23 cellular contexts compared by ENCODE assay signal in genomic region chr11:56782167-56782847, GRCh38. TPM values are rescaled to one million over a fixed set of nuclear protein-coding genes. Genes with fewer than 3 reads are reported as not detected.
DNase-seq lines count a peak whose midpoint lies in the region; ATAC-seq and TF ChIP-seq lines count a peak whose summit lies in the region.
"Had no signal": no experiment of that assay in that cellular context is flagged by ENCODE, and none has a peak within 500 bp of the region (broad histone marks: within the 10 kb centered on the region; RNA-seq: fewer than 3 reads in every experiment).

No MANE protein-coding gene starts in this region.

- peaks cover 29% of the 10 kb centered on the region for H3K9me3 Mint-ChIP-seq in WTC11
- H3K9me3 Mint-ChIP-seq: activated naive CD8-positive, alpha-beta T cell treated with anti-CD3 and anti-CD28 coated beads, Interleukin-2, amount 10 ng/mL, durations not matched to agents 7 days and 5 days had no signal

- H3K4me3 Mint-ChIP-seq in WTC11, result no peak overlapping the region
- H3K4me3 Mint-ChIP-seq: activated naive CD8-positive, alpha-beta T cell treated with anti-CD3 and anti-CD28 coated beads, Interleukin-2, amount 10 ng/mL, durations not matched to agents 7 days and 5 days had no signal

- intact Hi-C loops in PC-3 (cut with micrococcal nuclease), result no loop called here

- H3K27ac Mint-ChIP-seq in WTC11, result peak overlapping the region; percentile 56; the same call in 1 of the 2 replicates
- H3K27ac Mint-ChIP-seq: activated naive CD8-positive, alpha-beta T cell treated with anti-CD3 and anti-CD28 coated beads, Interleukin-2, amount 10 ng/mL, durations not matched to agents 7 days and 5 days had no signal

- H3K27me3 Mint-ChIP-seq in WTC11 (ENCODE audit: low read depth), result no peaks in the 10 kb centered on the region
- H3K27me3 Mint-ChIP-seq: activated naive CD8-positive, alpha-beta T cell treated with anti-CD3 and anti-CD28 coated beads, Interleukin-2, amount 10 ng/mL, durations not matched to agents 7 days and 5 days had no signal

- no peak overlapping the region for H2AFZ ChIP-seq in PC-3 (ENCODE audit: low read length)

- DNase-seq in WTC11 (ENCODE audit: low spot score) (no peak), COLO829 (ENCODE audit: low spot score) (no peak), PC-3 (no peak), hypothalamus (lab: John Stamatoyannopoulos, UW) (no peak)
- no peak for DNase-seq in stimulated activated CD4-positive, alpha-beta T cell treated with anti-CD3 and anti-CD28 coated beads, Interleukin-2, amount 100 ng/mL, for 48 hours
- DNase-seq: activated naive CD8-positive, alpha-beta T cell treated with anti-CD3 and anti-CD28 coated beads, Interleukin-2, amount 10 ng/mL, durations not matched to agents 7 days and 5 days; C1 segment of cervical spinal cord; central memory CD4-positive, alpha-beta T cell; DND-41; gastrocnemius medialis; kidney; NCI-H2081 treated with DMSO at 0.1 percent for 48 hours; spleen; SW 1271; testis had no signal

- no peaks in the 10 kb centered on the region for H3K9me3 ChIP-seq in PC-3 (ENCODE audit: low read length)
- H3K9me3 ChIP-seq: gastrocnemius medialis, spleen, testis had no signal

- TF ChIP-seq CTCF in WTC11 (IDR thresholded peaks at IDR 0.05) (no peak), PC-3 (conservative IDR thresholded peaks at IDR 0.05; ENCODE audit: low read depth, low read length) (no peak)

- peaks cover 17% of the 10 kb centered on the region for H3K4me1 Mint-ChIP-seq in WTC11
- H3K4me1 Mint-ChIP-seq: activated naive CD8-positive, alpha-beta T cell treated with anti-CD3 and anti-CD28 coated beads, Interleukin-2, amount 10 ng/mL, durations not matched to agents 7 days and 5 days had no signal

- H4K20me1 ChIP-seq in PC-3 (ENCODE audit: low read length), result no peaks in the 10 kb centered on the region

- H3K9me2 ChIP-seq in PC-3 (replicated peaks; ENCODE audit: low read length), result no peaks in the 10 kb centered on the region

- H3K27ac ChIP-seq in PC-3 (ENCODE audit: low read length), result no peak overlapping the region
- H3K27ac ChIP-seq: gastrocnemius medialis, HL-60, spleen, testis had no signal

- no peaks in the 10 kb centered on the region for H3F3A ChIP-seq in PC-3 (ENCODE audit: low read length, unreplicated experiment)

- H3K79me2 ChIP-seq in PC-3 (ENCODE audit: low read length), result no peaks in the 10 kb centered on the region

- no TSS peak for BruUV-seq in PC-3 (replicated peaks; lab: Mats Ljungman, UMichigan)

- H3K4me1 ChIP-seq in PC-3 (ENCODE audit: insufficient read depth, low read length), result no peaks in the 10 kb centered on the region
- H3K4me1 ChIP-seq: gastrocnemius medialis, spleen, testis had no signal

- ATAC-seq in GM18909 (IDR thresholded peaks at IDR 0.05; ENCODE audit: poor library complexity, unreplicated experiment) (peak; percentile 80), HG02623 (IDR thresholded peaks at IDR 0.05; ENCODE audit: unreplicated experiment) (peak; percentile 66), HG03442 (IDR thresholded peaks at IDR 0.05; ENCODE audit: unreplicated experiment) (peak; percentile 78), WTC11 (no peak), PC-3 (no peak)
- ATAC-seq: activated CD4-positive, CD25-positive, alpha-beta regulatory T cell treated with anti-CD3 and anti-CD28 coated beads, Interleukin-2, amount 50 U/mL, for 24 hours; gastrocnemius medialis had no signal

- no peak overlapping the region for H3K4me2 ChIP-seq in PC-3 (ENCODE audit: low read length)

- H3K9ac ChIP-seq in PC-3 (ENCODE audit: low read length), result no peak overlapping the region

- CTCF ChIA-PET in WTC11 (lab: Charles Lee) (interaction anchor here (0.9 to 2.4 kb wide), 3 partner anchors 159 to 260 kb away, joined by 3 to 8 read pairs (median 4); no protein-coding TSS in a partner anchor), PC-3 (lab: Charles Lee) (no interaction called here)

- H3K36me3 Mint-ChIP-seq in WTC11, result peaks cover 11% of the 10 kb centered on the region
- H3K36me3 Mint-ChIP-seq: activated naive CD8-positive, alpha-beta T cell treated with anti-CD3 and anti-CD28 coated beads, Interleukin-2, amount 10 ng/mL, durations not matched to agents 7 days and 5 days had no signal

- H3K27me3 ChIP-seq in PC-3 (ENCODE audit: low read length), result no peaks in the 10 kb centered on the region
- H3K27me3 ChIP-seq: gastrocnemius medialis, spleen, testis had no signal

- no peak overlapping the region for H3K4me3 ChIP-seq in PC-3 (ENCODE audit: low read length)
- H3K4me3 ChIP-seq: gastrocnemius medialis, testis had no signal

- H3K36me3 ChIP-seq in PC-3 (ENCODE audit: low read depth, low read length), result no peaks in the 10 kb centered on the region
- H3K36me3 ChIP-seq: gastrocnemius medialis, spleen had no signal

- POLR2A ChIA-PET in WTC11 (lab: Charles Lee) (no interaction called here), PC-3 (lab: Charles Lee; ENCODE audit: unreplicated experiment) (interaction anchor here (0.6 kb wide), 1 partner anchor 342 kb away, joined by 7 read pairs; no protein-coding TSS in a partner anchor)

TF ChIP-seq in WTC11, 78 proteins besides CTCF, POLR2A, EP300 and RAD21 (continues in another document):
- TF ChIP-seq CREB1 (CRISPR knock-in tag; IDR thresholded peaks at IDR 0.05) (no peak), ETV6 (CRISPR knock-in tag; IDR thresholded peaks at IDR 0.05) (no peak), FOXP1 (CRISPR knock-in tag; IDR thresholded peaks at IDR 0.05; ENCODE audit: borderline replicate concordance) (no peak), MLX (CRISPR knock-in tag; IDR thresholded peaks at IDR 0.05) (no peak), NR3C1 (CRISPR knock-in tag; conservative IDR thresholded peaks at IDR 0.05; ENCODE audit: low read depth) (no peak), ZMAT4 (CRISPR knock-in tag; IDR thresholded peaks at IDR 0.05) (no peak), FOXK1 (CRISPR knock-in tag; IDR thresholded peaks at IDR 0.05) (no peak), TEAD1 (CRISPR knock-in tag; IDR thresholded peaks at IDR 0.05) (no peak), SMAD4 (CRISPR knock-in tag; IDR thresholded peaks at IDR 0.05) (no peak)
- TF ChIP-seq, protein P1, sequence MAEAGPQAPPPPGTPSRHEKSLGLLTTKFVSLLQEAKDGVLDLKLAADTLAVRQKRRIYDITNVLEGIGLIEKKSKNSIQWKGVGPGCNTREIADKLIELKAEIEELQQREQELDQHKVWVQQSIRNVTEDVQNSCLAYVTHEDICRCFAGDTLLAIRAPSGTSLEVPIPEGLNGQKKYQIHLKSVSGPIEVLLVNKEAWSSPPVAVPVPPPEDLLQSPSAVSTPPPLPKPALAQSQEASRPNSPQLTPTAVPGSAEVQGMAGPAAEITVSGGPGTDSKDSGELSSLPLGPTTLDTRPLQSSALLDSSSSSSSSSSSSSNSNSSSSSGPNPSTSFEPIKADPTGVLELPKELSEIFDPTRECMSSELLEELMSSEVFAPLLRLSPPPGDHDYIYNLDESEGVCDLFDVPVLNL (CRISPR knock-in tag; IDR thresholded peaks at IDR 0.05; ENCODE audit: borderline replicate concordance, low read depth), result no peak
- TF ChIP-seq, protein P2, sequence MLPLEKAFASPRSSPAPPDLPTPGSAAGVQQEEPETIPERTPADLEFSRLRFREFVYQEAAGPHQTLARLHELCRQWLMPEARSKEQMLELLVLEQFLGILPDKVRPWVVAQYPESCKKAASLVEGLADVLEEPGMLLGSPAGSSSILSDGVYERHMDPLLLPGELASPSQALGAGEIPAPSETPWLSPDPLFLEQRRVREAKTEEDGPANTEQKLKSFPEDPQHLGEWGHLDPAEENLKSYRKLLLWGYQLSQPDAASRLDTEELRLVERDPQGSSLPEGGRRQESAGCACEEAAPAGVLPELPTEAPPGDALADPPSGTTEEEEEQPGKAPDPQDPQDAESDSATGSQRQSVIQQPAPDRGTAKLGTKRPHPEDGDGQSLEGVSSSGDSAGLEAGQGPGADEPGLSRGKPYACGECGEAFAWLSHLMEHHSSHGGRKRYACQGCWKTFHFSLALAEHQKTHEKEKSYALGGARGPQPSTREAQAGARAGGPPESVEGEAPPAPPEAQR (CRISPR knock-in tag; IDR thresholded peaks at IDR 0.05), result no peak
- TF ChIP-seq, protein P3, sequence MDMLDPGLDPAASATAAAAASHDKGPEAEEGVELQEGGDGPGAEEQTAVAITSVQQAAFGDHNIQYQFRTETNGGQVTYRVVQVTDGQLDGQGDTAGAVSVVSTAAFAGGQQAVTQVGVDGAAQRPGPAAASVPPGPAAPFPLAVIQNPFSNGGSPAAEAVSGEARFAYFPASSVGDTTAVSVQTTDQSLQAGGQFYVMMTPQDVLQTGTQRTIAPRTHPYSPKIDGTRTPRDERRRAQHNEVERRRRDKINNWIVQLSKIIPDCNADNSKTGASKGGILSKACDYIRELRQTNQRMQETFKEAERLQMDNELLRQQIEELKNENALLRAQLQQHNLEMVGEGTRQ (CRISPR knock-in tag; IDR thresholded peaks at IDR 0.05), result no peak
- TF ChIP-seq, protein P4, sequence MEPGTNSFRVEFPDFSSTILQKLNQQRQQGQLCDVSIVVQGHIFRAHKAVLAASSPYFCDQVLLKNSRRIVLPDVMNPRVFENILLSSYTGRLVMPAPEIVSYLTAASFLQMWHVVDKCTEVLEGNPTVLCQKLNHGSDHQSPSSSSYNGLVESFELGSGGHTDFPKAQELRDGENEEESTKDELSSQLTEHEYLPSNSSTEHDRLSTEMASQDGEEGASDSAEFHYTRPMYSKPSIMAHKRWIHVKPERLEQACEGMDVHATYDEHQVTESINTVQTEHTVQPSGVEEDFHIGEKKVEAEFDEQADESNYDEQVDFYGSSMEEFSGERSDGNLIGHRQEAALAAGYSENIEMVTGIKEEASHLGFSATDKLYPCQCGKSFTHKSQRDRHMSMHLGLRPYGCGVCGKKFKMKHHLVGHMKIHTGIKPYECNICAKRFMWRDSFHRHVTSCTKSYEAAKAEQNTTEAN (CRISPR knock-in tag; IDR thresholded peaks at IDR 0.05), result no peak

RNA-seq across cellular contexts. Expression of gene OR9G4, which starts 33.8 kb away (rescaled TPM):
- total RNA-seq in WTC11 (2021) (not detected in 3 replicates), PC-3 (2014; rRNA removed) (not detected in 2 replicates)
- total RNA-seq: activated naive CD8-positive, alpha-beta T cell treated with anti-CD3 and anti-CD28 coated beads, Interleukin-2, amount 10 ng/mL, durations not matched to agents 7 days and 5 days; gastrocnemius medialis; H1; kidney; mononuclear cell; osteoblast; testis had no signal

Comparison
In these comparisons a context has a peak if more than half of its experiments do, and no peak if none do; other contexts are left out.
1. ATAC-seq: peak in GM18909 (single experiment), HG02623 (single experiment) and HG03442 (single experiment); none in WTC11 (single experiment) and PC-3 (single experiment).